Comparison of ENCODE assay signal across 15 cellular contexts in genomic region chr1:62722796-62723195, GRCh38. TPM values are rescaled to one million over a fixed set of nuclear protein-coding genes. Genes with fewer than 3 reads are reported as not detected.
A peak's percentile ranks its signal among the peaks of the same experiment; 100 is the strongest.
DNase-seq lines count a peak whose midpoint lies in the region; ATAC-seq, FAIRE-seq and TF ChIP-seq lines count a peak whose summit lies in the region.
"Had no signal": no experiment of that assay in that cellular context is flagged by ENCODE, and none has a peak within 500 bp of the region (broad histone marks: within the 10 kb centered on the region; RNA-seq: fewer than 3 reads in every experiment).

No MANE protein-coding gene starts in this region.

- H3K9me2 ChIP-seq in PC-9 (ENCODE audit: insufficient read depth), result no peaks in the 10 kb centered on the region

- TF ChIP-seq POLR2A in GM12878 (IDR thresholded peaks at IDR 0.05; ENCODE audit: low read depth, low read length), result no peak

- no peak for TF ChIP-seq CTCF in GM12878 (IDR thresholded peaks at IDR 0.05 in 2 of 3, conservative IDR thresholded peaks at IDR 0.05 in 1 of 3; ENCODE audit: control insufficient read depth in 2 of 3, extremely low read depth in 1 of 3, insufficient read depth in 1 of 3, low read depth in 3 of 3, low read length in 3 of 3)
- no peak for TF ChIP-seq CTCF in PC-9 (conservative IDR thresholded peaks at IDR 0.05)

- H3K36me3 ChIP-seq in GM12878 (ENCODE audit: control insufficient read depth in 2 of 2, insufficient read depth in 2 of 2, low read length in 1 of 2) (no peaks in the 10 kb centered on the region), PC-9 (ENCODE audit: low read depth) (no peaks in the 10 kb centered on the region)
- H3K36me3 ChIP-seq: neutrophil, stomach had no signal

- H3K4me2 ChIP-seq in GM12878 (ENCODE audit: control insufficient read depth, insufficient read depth) (peak overlapping the region; percentile 26; the same call in 1 of the 2 replicates), PC-9 (no peak overlapping the region)

- in situ Hi-C loops in GM12878 (cut with MboI), result no loop called here

- BruUV-seq in GM12878 (replicated peaks; lab: Mats Ljungman, UMichigan) (no TSS peak), PC-9 (replicated peaks; lab: Mats Ljungman, UMichigan) (no TSS peak)

- POLR2A ChIA-PET in GM12878 (lab: Charles Lee), result interaction anchor here (0.6 to 1.7 kb wide), 4 partner anchors 13 to 154 kb away, joined by 3 to 7 read pairs (median 6); no protein-coding TSS in a partner anchor
- POLR2A ChIA-PET in PC-9 (lab: Charles Lee; ENCODE audit: unreplicated experiment), result no interaction called here

- TF ChIP-seq RAD21 in GM12878 (IDR thresholded peaks at IDR 0.05; ENCODE audit: insufficient read depth, low read depth, low read length), result no peak

- peak; percentile 90 for ATAC-seq in GM18511 (IDR thresholded peaks at IDR 0.05; ENCODE audit: unreplicated experiment)
- peak; percentile 61 for ATAC-seq in GM21515 (IDR thresholded peaks at IDR 0.05; ENCODE audit: unreplicated experiment)
- ATAC-seq in HG03108 (IDR thresholded peaks at IDR 0.05; ENCODE audit: unreplicated experiment), result peak; percentile 76
- peak; percentile 91 for ATAC-seq in GM12878
- no peak for ATAC-seq in HG03135 (IDR thresholded peaks at IDR 0.05; ENCODE audit: unreplicated experiment)
- ATAC-seq in HG03045 (IDR thresholded peaks at IDR 0.05; ENCODE audit: unreplicated experiment), result no peak

- no peaks in the 10 kb centered on the region for H3K79me2 ChIP-seq in GM12878 (ENCODE audit: control insufficient read depth, insufficient read depth, low read length)
- no peaks in the 10 kb centered on the region for H3K79me2 ChIP-seq in PC-9 (ENCODE audit: low read depth)

- CTCF ChIA-PET in GM12878 (lab: Yijun Ruan, JAX), result interaction anchor here (0.6 to 3.1 kb wide), 12 partner anchors 10 to 664 kb away, joined by 3 to 23 read pairs (median 4); partner anchors contain the start of gene ATG4C
- CTCF ChIA-PET in PC-9 (lab: Charles Lee), result no interaction called here

- H3K27me3 ChIP-seq in GM12878 (replicated peaks in 1 of 2; ENCODE audit: control insufficient read depth in 2 of 2, insufficient read depth in 2 of 2, low read length in 1 of 2), result no peaks in the 10 kb centered on the region
- H3K27me3 ChIP-seq in PC-9 (ENCODE audit: insufficient read depth, low read depth), result no peaks in the 10 kb centered on the region
- H3K27me3 ChIP-seq: neutrophil, stomach had no signal

- H4K20me1 ChIP-seq in GM12878 (ENCODE audit: control insufficient read depth, insufficient read depth), result no peaks in the 10 kb centered on the region
- no peaks in the 10 kb centered on the region for H4K20me1 ChIP-seq in PC-9 (ENCODE audit: insufficient read depth)

- SMC1A ChIA-PET in GM12878 (lab: Charles Lee; ENCODE audit: uncharacterized antibody, unreplicated experiment), result interaction anchor here (0.5 to 6.3 kb wide), 21 partner anchors 9 to 222 kb away, joined by 3 to 43 read pairs (median 5); partner anchors contain the start of gene DOCK7

- no peak overlapping the region for H2AFZ ChIP-seq in GM12878 (ENCODE audit: control insufficient read depth, low read depth, low read length)
- H2AFZ ChIP-seq in PC-9, result no peak overlapping the region

- H3K9ac ChIP-seq in GM12878 (ENCODE audit: control insufficient read depth, insufficient read depth, low read length), result no peak overlapping the region

- peak; percentile 87 for FAIRE-seq in GM12878 (lab: Jason Lieb, UNC)
- FAIRE-seq: frontal cortex had no signal

- TF ChIP-seq EP300 in GM12878 (IDR thresholded peaks at IDR 0.05; ENCODE audit: borderline replicate concordance in 1 of 2, control insufficient read depth in 1 of 2, low read depth in 2 of 2, low read length in 2 of 2), result peak in 1 of 2 experiments; percentile 53; a peak in 1 of 4 replicates

- peak; percentile 52 for DNase-seq in GM12878 (ENCODE audit: low read depth, low spot score)
- no peak for DNase-seq in NCI-H1436 treated with DMSO at 0.1 percent for 48 hours (lab: John Stamatoyannopoulos, UW)
- no peak for DNase-seq in PC-9
- DNase-seq: activated CD4-positive, alpha-beta T cell treated with anti-CD3 and anti-CD28 coated beads, Interleukin-2, amount 50 U/mL, for 4 hours; CD4-positive, CD25-positive, alpha-beta regulatory T cell; NCI-H446 treated with DMSO at 0.1 percent for 48 hours; stomach had no signal

- H3K4me3 ChIP-seq in GM12878 (no peak overlapping the region), PC-9 (no peak overlapping the region)
- H3K4me3 ChIP-seq: coronary artery, stomach had no signal

- H3K27ac ChIP-seq in GM12878 (ENCODE audit: control insufficient read depth, insufficient read depth) (no peak overlapping the region), PC-9 (no peak overlapping the region)
- H3K27ac ChIP-seq: coronary artery, neutrophil, stomach had no signal

- RAD21 ChIA-PET in GM12878 (lab: Charles Lee; ENCODE audit: unreplicated experiment), result interaction anchor here (0.8 to 2.9 kb wide), 9 partner anchors 10 to 215 kb away, joined by 3 to 15 read pairs (median 9); no protein-coding TSS in a partner anchor

- H3K4me1 ChIP-seq in GM12878 (ENCODE audit: control insufficient read depth, insufficient read depth, low read length), result 0 out of 2 replicates have a peak, but pooled peaks cover 5% of the 10 kb centered on the region
- H3K4me1 ChIP-seq in PC-9 (replicated peaks; ENCODE audit: insufficient read depth), result no peaks in the 10 kb centered on the region

- H3K9me3 ChIP-seq in GM12878 (replicated peaks; ENCODE audit: control insufficient read depth, insufficient read depth, low read length) (no peaks in the 10 kb centered on the region), PC-9 (ENCODE audit: insufficient read depth, low read depth) (no peaks in the 10 kb centered on the region)
- H3K9me3 ChIP-seq: neutrophil, stomach had no signal

- intact Hi-C loops in GM12878 (cut with micrococcal nuclease; ENCODE audit: unreplicated experiment), result no loop called here
- intact Hi-C loops in PC-9 (cut with micrococcal nuclease; ENCODE audit: unreplicated experiment), result loop anchor here (10.0 kb wide), 1 partner anchor 108 kb away; no protein-coding TSS in a partner anchor

- no peaks in the 10 kb centered on the region for H3F3A ChIP-seq in PC-9 (ENCODE audit: insufficient read depth, low read depth)

TF ChIP-seq in GM12878, 131 proteins besides CTCF, POLR2A, EP300 and RAD21 (continues in another document):
- no peak for TF ChIP-seq ZSCAN29 (IDR thresholded peaks at IDR 0.05)
- no peak for TF ChIP-seq CBX3 (IDR thresholded peaks at IDR 0.05; ENCODE audit: borderline replicate concordance, low read depth)
- no peak for TF ChIP-seq ELK1 (IDR thresholded peaks at IDR 0.05; ENCODE audit: low read depth, low read length)
- 0 out of 2 replicates have a peak, but pooled peaks have one; percentile 29 for TF ChIP-seq NFIC (IDR thresholded peaks at IDR 0.05; ENCODE audit: low read depth, low read length)
- TF ChIP-seq GATAD2B (conservative IDR thresholded peaks at IDR 0.05; ENCODE audit: low read depth), result no peak
- TF ChIP-seq POU2F2 (IDR thresholded peaks at IDR 0.05; ENCODE audit: borderline replicate concordance, low read depth, low read length), result 0 out of 3 replicates have a peak, but pooled peaks have one; percentile 37
- TF ChIP-seq SREBF1 (IDR thresholded peaks at IDR 0.05; ENCODE audit: low read length), result peak; percentile 88
- peak; percentile 69; the same call in 1 of the 2 replicates for TF ChIP-seq DPF2 (IDR thresholded peaks at IDR 0.05)
- TF ChIP-seq SREBF2 (IDR thresholded peaks at IDR 0.05; ENCODE audit: low read length), result no peak
- TF ChIP-seq NR2F1 (conservative IDR thresholded peaks at IDR 0.05), result peak; percentile 83
- peak; percentile 68 for TF ChIP-seq ATF7 (IDR thresholded peaks at IDR 0.05; ENCODE audit: low read depth)
- no peak for TF ChIP-seq TCF7 (IDR thresholded peaks at IDR 0.05; ENCODE audit: borderline replicate concordance)
- TF ChIP-seq ZZZ3 (IDR thresholded peaks at IDR 0.05; ENCODE audit: control insufficient read depth, insufficient read length, low read depth), result no peak
- peak; percentile 17 for TF ChIP-seq MEF2B (IDR thresholded peaks at IDR 0.05; ENCODE audit: partially characterized antibody, poor library complexity, severe bottlenecking)
- no peak for TF ChIP-seq NRF1 (conservative IDR thresholded peaks at IDR 0.05; ENCODE audit: low read depth, low read length)
- TF ChIP-seq PAX8 (IDR thresholded peaks at IDR 0.05), result no peak
- peak; percentile 84 for TF ChIP-seq SPI1 (IDR thresholded peaks at IDR 0.05; ENCODE audit: borderline replicate concordance, insufficient read depth, low read depth, low read length)
- no peak for TF ChIP-seq RFX5 (IDR thresholded peaks at IDR 0.05; ENCODE audit: low read depth, low read length)
- no peak for TF ChIP-seq ZBED1 (IDR thresholded peaks at IDR 0.05; ENCODE audit: borderline replicate concordance)
- TF ChIP-seq CBX5 (IDR thresholded peaks at IDR 0.05; ENCODE audit: low read depth), result no peak

RNA-seq across cellular contexts. Expression of gene DOCK7, which starts 34.6 kb away (rescaled TPM):
- 138 and 140 TPM in 2 replicates for total RNA-seq in GM12878 (2013; cell fraction: nucleolus; rRNA removed)
- 29.7 and 30.7 TPM in 2 replicates for total RNA-seq in GM12878 (2014; rRNA removed)
- 26.3 and 34.1 TPM in 2 replicates for total RNA-seq in GM12878 (2014; rRNA removed; fragmentation: Illumina TruSeq; extraction: Trizol)
- 29.5 and 35.5 TPM in 2 replicates for total RNA-seq in GM12878 (2021)
- polyA plus RNA-seq in GM12878 (2011; ENCODE audit: low read depth), result 26.9 TPM
- polyA plus RNA-seq in GM12878 (2011; rRNA removed), result 34.6 and 42.0 TPM in 2 replicates
- 13.7 and 14.1 TPM in 2 replicates for polyA plus RNA-seq in GM12878 (2011; cell fraction: cytosol; rRNA removed)
- polyA plus RNA-seq in GM12878 (2011; cell fraction: nucleus; rRNA removed), result 18.6 and 26.8 TPM in 2 replicates
- polyA plus RNA-seq in GM12878 (2012), result 12.0 and 13.2 TPM in 2 replicates
- 27.8 and 52.7 TPM in 2 replicates for polyA plus RNA-seq in GM12878 (2014; fragmentation: Illumina TruSeq; extraction: Trizol)
- polyA plus RNA-seq in GM12878 (2014; fragmentation: Nextera tagmentation; extraction: Ambion mirVana), result 1 to 10 TPM; 4.8 to 7.0 TPM
- 17.6 and 25.9 TPM in 2 replicates for polyA plus RNA-seq in GM12878 (2014; rRNA removed)
- 10 to 100 TPM; 13.2 to 24.2 TPM for polyA plus RNA-seq in GM12878 (2016; fragmentation: Nextera tagmentation; extraction: Ambion mirVana)
- polyA minus RNA-seq in GM12878 (2011; rRNA and poly(A)+ RNA removed), result 63.5 and 113 TPM in 2 replicates
- 34.5 and 37.3 TPM in 2 replicates for polyA minus RNA-seq in GM12878 (2011; cell fraction: cytosol; rRNA and poly(A)+ RNA removed)
- 48.2 and 92.5 TPM in 2 replicates for polyA minus RNA-seq in GM12878 (2011; cell fraction: nucleus; rRNA and poly(A)+ RNA removed)
- total RNA-seq in PC-9 (2021), result 34.0 and 34.2 TPM in 2 replicates

Comparison
In these comparisons a context has a peak if more than half of its experiments do, and no peak if none do; other contexts are left out.
1. ATAC-seq: peak in GM18511 (single experiment), GM21515 (single experiment), HG03108 (single experiment) and GM12878 (single experiment); none in HG03135 (single experiment) and HG03045 (single experiment).